In the genomic region with DNA sequence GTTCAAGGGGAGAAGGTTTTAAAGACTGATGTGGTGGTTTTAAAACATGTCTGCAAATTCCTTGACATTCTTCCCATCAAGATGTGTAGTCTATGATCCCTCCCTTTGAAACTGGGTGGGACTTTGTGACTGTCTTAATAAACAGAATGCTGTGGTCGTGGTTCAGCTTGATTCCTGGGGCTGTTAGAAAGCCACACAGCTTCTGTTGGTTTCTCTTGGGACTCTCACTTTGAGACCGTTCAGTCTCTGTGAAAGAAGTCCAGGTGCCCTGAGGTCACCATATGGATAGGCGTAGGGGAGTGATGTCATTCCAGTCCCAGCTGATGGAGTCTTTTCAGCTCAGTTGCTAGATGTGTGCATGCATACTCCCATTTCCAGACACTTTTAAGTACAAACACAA, we compare ENCODE assay signal across 28 cellular contexts.
DNase-seq lines count a peak whose midpoint lies in the region; ATAC-seq and TF ChIP-seq lines count a peak whose summit lies in the region.
"Had no signal": no experiment of that assay in that cellular context is flagged by ENCODE, and none has a peak within 500 bp of the region (broad histone marks: within the 10 kb centered on the region; RNA-seq: fewer than 3 reads in every experiment).

No MANE protein-coding gene starts in this region.

- no peaks in the 10 kb centered on the region for H3K36me3 Mint-ChIP-seq in glutamatergic neuron (ENCODE audit: unreplicated experiment)
- H3K36me3 Mint-ChIP-seq in GM23338 (ENCODE audit: low read depth), result peaks cover 4% of the 10 kb centered on the region; the same call in 2 of the 3 replicates
- H3K36me3 Mint-ChIP-seq in stimulated activated effector memory CD8-positive, alpha-beta T cell treated with anti-CD3 and anti-CD28 coated beads, Interleukin-12 subunit alpha, Interleukin-12 subunit beta, amount 100 ng/mL, for 72 hours, result no peaks in the 10 kb centered on the region
- H3K36me3 Mint-ChIP-seq: memory B cell; stimulated activated memory B cell treated with anti-CD40 and anti-IgM and Interleukin-4, amounts not matched to agents 10 μg/mL and 1 μg/mL and 100 μg/mL, for 72 hours had no signal

- H3K9me3 Mint-ChIP-seq in glutamatergic neuron (ENCODE audit: unreplicated experiment) (peaks cover 6% of the 10 kb centered on the region), GM23338 (peaks cover 12% of the 10 kb centered on the region; the same call in 2 of the 3 replicates)
- H3K9me3 Mint-ChIP-seq in stimulated activated effector memory CD8-positive, alpha-beta T cell treated with anti-CD3 and anti-CD28 coated beads, Interleukin-12 subunit alpha, Interleukin-12 subunit beta, amount 100 ng/mL, for 72 hours, result peaks cover 2% of the 10 kb centered on the region
- H3K9me3 Mint-ChIP-seq: activated T-helper 2 cell treated with anti-CD3 and anti-CD28 coated beads, Interferon-gamma antibody, Interleukin-2, Interleukin-4, amounts not matched to agents 10 μg/mL and 5 μg/mL and 100 μg/mL, durations not matched to agents 14 hours and 24 hours and 36 hours had no signal

- peak; percentile 13 for DNase-seq in EL
- DNase-seq in H4 (ENCODE audit: low spot score), result peak; percentile 16
- DNase-seq in MV-4-11 (lab: John Stamatoyannopoulos, UW), result peak; percentile 20
- DNase-seq in glutamatergic neuron, result peak; percentile 24
- DNase-seq in NCI-H1092 (lab: John Stamatoyannopoulos, UW), result no peak
- DNase-seq in GM23338 (ENCODE audit: low spot score), result no peak
- no peak for DNase-seq in stimulated activated effector memory CD8-positive, alpha-beta T cell treated with anti-CD3 and anti-CD28 coated beads, Interleukin-12 subunit alpha, Interleukin-12 subunit beta, amount 100 ng/mL, for 72 hours (ENCODE audit: low spot score in 2 of 2)
- no peak for DNase-seq in amygdala (lab: John Stamatoyannopoulos, UW)
- DNase-seq: activated CD4-positive, alpha-beta T cell treated with anti-CD3 and anti-CD28 coated beads for 36 hours; activated CD8-positive, alpha-beta T cell treated with anti-CD3 and anti-CD28 coated beads, Interleukin-2, amount 10 ng/mL, durations not matched to agents 7 days and 5 days; activated naive CD4-positive, alpha-beta T cell treated with anti-CD3 and anti-CD28 coated beads, Interleukin-2, amount 50 U/mL, for 16 hours; C1 segment of cervical spinal cord; Caco-2; DMS79 treated with DMSO at 0.1 percent for 48 hours; effector CD4-positive, alpha-beta T cell; KG1; NCI-H1436; NCI-H2081 treated with DMSO at 0.1 percent for 48 hours; NCI-H226; NCI-H526 treated with DMSO at 0.1 percent for 48 hours; ovary; SJCRH30; SW 1271; transverse colon had no signal

- no peak overlapping the region for H3K4me2 ChIP-seq in GM23338

- no peak for ATAC-seq in GM23338
- no peak for ATAC-seq in stimulated activated effector memory CD8-positive, alpha-beta T cell treated with anti-CD3 and anti-CD28 coated beads, Interleukin-12 subunit alpha, Interleukin-12 subunit beta, amount 100 ng/mL, for 72 hours
- ATAC-seq: activated CD4-positive, alpha-beta T cell treated with anti-CD3 and anti-CD28 coated beads for 36 hours; activated CD8-positive, alpha-beta T cell treated with anti-CD3 and anti-CD28 coated beads, Interleukin-2, amount 10 ng/mL, durations not matched to agents 7 days and 5 days; stimulated activated memory B cell treated with anti-CD40 and anti-IgM and Interleukin-4, amounts not matched to agents 10 μg/mL and 1 μg/mL and 100 μg/mL, for 72 hours had no signal

- H3K36me3 ChIP-seq in GM23338 (ENCODE audit: insufficient read depth), result no peaks in the 10 kb centered on the region
- H3K36me3 ChIP-seq: ovary, SJCRH30, transverse colon had no signal

- H3K4me1 ChIP-seq in GM23338 (ENCODE audit: insufficient read depth), result peaks cover 13% of the 10 kb centered on the region
- H3K4me1 ChIP-seq: SJCRH30, transverse colon had no signal

- H3K79me2 ChIP-seq in GM23338 (replicated peaks; ENCODE audit: insufficient read depth), result no peaks in the 10 kb centered on the region

- H3K27me3 Mint-ChIP-seq in glutamatergic neuron (ENCODE audit: unreplicated experiment) (no peaks in the 10 kb centered on the region), GM23338 (ENCODE audit: insufficient read depth, low read depth, poor library complexity) (peaks cover 2% of the 10 kb centered on the region)
- H3K27me3 Mint-ChIP-seq: activated CD4-positive, alpha-beta T cell treated with anti-CD3 and anti-CD28 coated beads for 36 hours; memory B cell had no signal

- no peaks in the 10 kb centered on the region for H4K20me1 ChIP-seq in GM23338 (replicated peaks; ENCODE audit: insufficient read depth)

- no peak overlapping the region for H2AFZ ChIP-seq in GM23338

- H3K27ac ChIP-seq in GM23338 (ENCODE audit: low read depth), result no peak overlapping the region
- H3K27ac ChIP-seq: epithelial cell of prostate, ovary, SJCRH30, transverse colon had no signal

- H3K27me3 ChIP-seq in GM23338 (ENCODE audit: insufficient read depth), result no peaks in the 10 kb centered on the region
- H3K27me3 ChIP-seq: ovary, SJCRH30, transverse colon had no signal

- peak overlapping the region; percentile 48 for H3K27ac Mint-ChIP-seq in glutamatergic neuron (ENCODE audit: unreplicated experiment)
- no peak overlapping the region for H3K27ac Mint-ChIP-seq in GM23338
- no peak overlapping the region for H3K27ac Mint-ChIP-seq in stimulated activated effector memory CD8-positive, alpha-beta T cell treated with anti-CD3 and anti-CD28 coated beads, Interleukin-12 subunit alpha, Interleukin-12 subunit beta, amount 100 ng/mL, for 72 hours
- H3K27ac Mint-ChIP-seq: activated CD4-positive, alpha-beta T cell treated with anti-CD3 and anti-CD28 coated beads for 36 hours; activated CD8-positive, alpha-beta T cell treated with anti-CD3 and anti-CD28 coated beads, Interleukin-2, amount 10 ng/mL, durations not matched to agents 7 days and 5 days; activated T-helper 2 cell treated with anti-CD3 and anti-CD28 coated beads, Interferon-gamma antibody, Interleukin-2, Interleukin-4, amounts not matched to agents 10 μg/mL and 5 μg/mL and 100 μg/mL, durations not matched to agents 14 hours and 24 hours and 36 hours; memory B cell; stimulated activated memory B cell treated with anti-CD40 and anti-IgM and Interleukin-4, amounts not matched to agents 10 μg/mL and 1 μg/mL and 100 μg/mL, for 72 hours had no signal

- H3K4me3 Mint-ChIP-seq in glutamatergic neuron (ENCODE audit: unreplicated experiment) (no peak overlapping the region), GM23338 (no peak overlapping the region)
- no peak overlapping the region for H3K4me3 Mint-ChIP-seq in stimulated activated effector memory CD8-positive, alpha-beta T cell treated with anti-CD3 and anti-CD28 coated beads, Interleukin-12 subunit alpha, Interleukin-12 subunit beta, amount 100 ng/mL, for 72 hours
- H3K4me3 Mint-ChIP-seq: activated CD4-positive, alpha-beta T cell treated with anti-CD3 and anti-CD28 coated beads for 36 hours; activated CD8-positive, alpha-beta T cell treated with anti-CD3 and anti-CD28 coated beads, Interleukin-2, amount 10 ng/mL, durations not matched to agents 7 days and 5 days; memory B cell; stimulated activated memory B cell treated with anti-CD40 and anti-IgM and Interleukin-4, amounts not matched to agents 10 μg/mL and 1 μg/mL and 100 μg/mL, for 72 hours had no signal

- H3K4me1 Mint-ChIP-seq in glutamatergic neuron (ENCODE audit: low read depth, unreplicated experiment), result peaks cover 6% of the 10 kb centered on the region
- peaks cover 14% of the 10 kb centered on the region for H3K4me1 Mint-ChIP-seq in GM23338
- H3K4me1 Mint-ChIP-seq in stimulated activated effector memory CD8-positive, alpha-beta T cell treated with anti-CD3 and anti-CD28 coated beads, Interleukin-12 subunit alpha, Interleukin-12 subunit beta, amount 100 ng/mL, for 72 hours, result no peaks in the 10 kb centered on the region
- H3K4me1 Mint-ChIP-seq: stimulated activated memory B cell treated with anti-CD40 and anti-IgM and Interleukin-4, amounts not matched to agents 10 μg/mL and 1 μg/mL and 100 μg/mL, for 72 hours had no signal

- no peak overlapping the region for H3K4me3 ChIP-seq in GM23338
- H3K4me3 ChIP-seq: ovary, SJCRH30, transverse colon had no signal

- TF ChIP-seq CTCF in glutamatergic neuron (IDR thresholded peaks at IDR 0.05; ENCODE audit: partially characterized antibody, unreplicated experiment), result no peak
- TF ChIP-seq CTCF in GM23338 (conservative IDR thresholded peaks at IDR 0.05; ENCODE audit: low read depth in 2 of 2), result no peak

- H3K9me2 ChIP-seq in GM23338 (ENCODE audit: insufficient read depth), result peaks cover 2% of the 10 kb centered on the region; the same call in 1 of the 2 replicates

- no peaks in the 10 kb centered on the region for H3F3A ChIP-seq in GM23338 (replicated peaks; ENCODE audit: low read depth)

TF ChIP-seq in GM23338, 12 proteins besides CTCF, POLR2A, EP300 and RAD21 (continues in another document):
- no peak for TF ChIP-seq POLR2AphosphoS5 (IDR thresholded peaks at IDR 0.05; ENCODE audit: low read depth)
- no peak for TF ChIP-seq NANOG (IDR thresholded peaks at IDR 0.05; ENCODE audit: borderline replicate concordance)
- no peak for TF ChIP-seq CREB1 (CRISPR knock-in tag; IDR thresholded peaks at IDR 0.05; ENCODE audit: low read depth)
- no peak for TF ChIP-seq ZNF331 (CRISPR knock-in tag; IDR thresholded peaks at IDR 0.05; ENCODE audit: low read depth)
- TF ChIP-seq STAT1 (IDR thresholded peaks at IDR 0.05; ENCODE audit: unreplicated experiment), result no peak
- no peak for TF ChIP-seq EZH2 (IDR thresholded peaks at IDR 0.05; ENCODE audit: low read depth, unreplicated experiment)
- TF ChIP-seq, protein P1, sequence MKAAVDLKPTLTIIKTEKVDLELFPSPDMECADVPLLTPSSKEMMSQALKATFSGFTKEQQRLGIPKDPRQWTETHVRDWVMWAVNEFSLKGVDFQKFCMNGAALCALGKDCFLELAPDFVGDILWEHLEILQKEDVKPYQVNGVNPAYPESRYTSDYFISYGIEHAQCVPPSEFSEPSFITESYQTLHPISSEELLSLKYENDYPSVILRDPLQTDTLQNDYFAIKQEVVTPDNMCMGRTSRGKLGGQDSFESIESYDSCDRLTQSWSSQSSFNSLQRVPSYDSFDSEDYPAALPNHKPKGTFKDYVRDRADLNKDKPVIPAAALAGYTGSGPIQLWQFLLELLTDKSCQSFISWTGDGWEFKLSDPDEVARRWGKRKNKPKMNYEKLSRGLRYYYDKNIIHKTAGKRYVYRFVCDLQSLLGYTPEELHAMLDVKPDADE (IDR thresholded peaks at IDR 0.05), result no peak
- no peak for TF ChIP-seq EZH2phosphoT487 (IDR thresholded peaks at IDR 0.05; ENCODE audit: unreplicated experiment)

Comparison
In these comparisons a context has a peak if more than half of its experiments do, and no peak if none do; other contexts are left out.
1. DNase-seq: peak in EL (single experiment), H4 (single experiment), MV-4-11 (single experiment) and glutamatergic neuron (single experiment); none in NCI-H1092 (single experiment), GM23338 (single experiment), stimulated activated effector memory CD8-positive, alpha-beta T cell treated with anti-CD3 and anti-CD28 coated beads, Interleukin-12 subunit alpha, Interleukin-12 subunit beta, amount 100 ng/mL, for 72 hours (0 of 2) and amygdala (0 of 56).